Comparison of ENCODE assay signal across 16 cellular contexts in the genomic region with DNA sequence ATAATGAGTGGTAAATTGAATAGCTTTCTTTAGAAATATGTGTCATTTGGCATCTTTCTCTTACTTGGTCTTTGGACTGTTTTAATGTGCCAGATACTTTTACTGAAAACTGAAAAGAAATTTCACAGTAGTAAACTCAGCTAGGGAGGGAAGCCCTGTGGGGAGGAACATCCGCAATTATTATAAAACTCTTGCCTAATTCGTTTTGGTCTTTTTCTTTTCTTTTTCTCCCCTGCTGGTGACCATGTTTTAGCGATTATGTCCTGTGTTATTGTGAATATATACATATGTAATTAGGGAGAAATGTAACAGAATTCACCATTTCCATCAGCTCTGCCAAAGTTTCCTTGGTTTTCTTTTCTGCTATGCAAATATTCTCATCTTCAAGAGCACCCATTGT. TPM values are rescaled to one million over a fixed set of nuclear protein-coding genes. Genes with fewer than 3 reads are reported as not detected.
DNase-seq lines count a peak whose midpoint lies in the region; ATAC-seq, FAIRE-seq and TF ChIP-seq lines count a peak whose summit lies in the region.
"Had no signal": no experiment of that assay in that cellular context is flagged by ENCODE, and none has a peak within 500 bp of the region (broad histone marks: within the 10 kb centered on the region; RNA-seq: fewer than 3 reads in every experiment).

No MANE protein-coding gene starts in this region.

- H3K4me2 ChIP-seq in SK-N-SH, result peak overlapping the region; percentile 94
- peak overlapping the region; percentile 99 for H3K4me2 ChIP-seq in astrocyte (ENCODE audit: low read length)
- peak overlapping the region; percentile 90 for H3K4me2 ChIP-seq in hepatocyte

- POLR2A ChIA-PET in SK-N-SH (lab: Yijun Ruan, JAX), result no interaction called here

- in situ Hi-C loops in gastrocnemius medialis (cut with MboI; ENCODE audit: low sequenced_read_pairs in 4 of 4), result no loop called here
- in situ Hi-C loops in GM13976 (cut with MboI; ENCODE audit: low sequenced_read_pairs, unreplicated experiment), result no loop called here

- WGBS in SK-N-SH (ENCODE audit: low lambda C conversion rate), result 3% methylated on average over 3 of the region's 3 CpGs
- WGBS in hepatocyte (ENCODE audit: low lambda C conversion rate, missing lambda C conversion rate), result 33% methylated on average over 3 of the region's 3 CpGs

- no peaks in the 10 kb centered on the region for H3K4me1 Mint-ChIP-seq in astrocyte (ENCODE audit: low read depth, unreplicated experiment)
- H3K4me1 Mint-ChIP-seq: activated naive CD4-positive, alpha-beta T cell treated with anti-CD3 and anti-CD28 coated beads, Interleukin-2, amount 10 ng/mL, durations not matched to agents 7 days and 5 days had no signal

- no peak for TF ChIP-seq POLR2A in gastrocnemius medialis (IDR thresholded peaks at IDR 0.05)

- H3K4me3 Mint-ChIP-seq in astrocyte (ENCODE audit: unreplicated experiment), result no peak overlapping the region
- H3K4me3 Mint-ChIP-seq: activated naive CD4-positive, alpha-beta T cell treated with anti-CD3 and anti-CD28 coated beads, Interleukin-2, amount 10 ng/mL, durations not matched to agents 7 days and 5 days; stimulated activated memory B cell treated with anti-CD40 and anti-IgM and Interleukin-4, amounts not matched to agents 10 μg/mL and 1 μg/mL and 100 μg/mL, for 72 hours had no signal

- CTCF ChIA-PET in SK-N-SH (lab: Yijun Ruan, JAX), result no interaction called here

- H3K27me3 ChIP-seq in SK-N-SH (ENCODE audit: insufficient read depth) (peaks cover 15% of the 10 kb centered on the region; the same call in 1 of the 2 replicates), astrocyte (ENCODE audit: insufficient read depth, low read length) (no peaks in the 10 kb centered on the region), hepatocyte (peaks cover 39% of the 10 kb centered on the region), gastrocnemius medialis (no peaks in the 10 kb centered on the region)

- ATAC-seq in SK-N-SH treated with all-trans-retinoic acid at 6 μM for 48 hours (no peak), gastrocnemius medialis (no peak)
- ATAC-seq: HepG2; stimulated activated memory B cell treated with anti-CD40 and anti-IgM and Interleukin-4, amounts not matched to agents 10 μg/mL and 1 μg/mL and 100 μg/mL, for 72 hours had no signal

- intact Hi-C loops in gastrocnemius medialis (cut with DNase I; ENCODE audit: low total_unique reads), result loop anchor here (5.0 to 10.0 kb wide), 2 partner anchors 148 to 260 kb away; no protein-coding TSS in a partner anchor

- H3K9me2 ChIP-seq in SK-N-SH (no peaks in the 10 kb centered on the region), hepatocyte (replicated peaks; ENCODE audit: insufficient read depth) (no peaks in the 10 kb centered on the region)

- peak overlapping the region in 1 of 2 experiments; percentile 57; a peak in 1 of 4 replicates for H3K27ac ChIP-seq in SK-N-SH (ENCODE audit: low read depth in 2 of 2, low read length in 1 of 2)
- H3K27ac ChIP-seq in astrocyte (ENCODE audit: low read depth, low read length), result no peak overlapping the region
- H3K27ac ChIP-seq in hepatocyte, result no peak overlapping the region
- no peak overlapping the region for H3K27ac ChIP-seq in gastrocnemius medialis
- H3K27ac ChIP-seq: 22Rv1, SJCRH30 had no signal

- H3K9ac ChIP-seq in SK-N-SH, result peak overlapping the region; percentile 73
- H3K9ac ChIP-seq in astrocyte (ENCODE audit: low read length), result peak overlapping the region; percentile 83

- peaks cover 46% of the 10 kb centered on the region for H3K79me2 ChIP-seq in SK-N-SH (ENCODE audit: insufficient read depth)
- peaks cover 14% of the 10 kb centered on the region for H3K79me2 ChIP-seq in astrocyte (ENCODE audit: insufficient read depth, low read length)
- peaks cover 5% of the 10 kb centered on the region for H3K79me2 ChIP-seq in hepatocyte

- peaks cover 0 to 17% of the 10 kb centered on the region in 2 experiments; a peak in 1 of 4 replicates for H3K4me1 ChIP-seq in SK-N-SH (ENCODE audit: control insufficient read depth in 1 of 2, insufficient read depth in 2 of 2, low read depth in 1 of 2, low read length in 1 of 2)
- H3K4me1 ChIP-seq in astrocyte (ENCODE audit: insufficient read depth, low read length), result peaks cover 10% of the 10 kb centered on the region
- no peaks in the 10 kb centered on the region for H3K4me1 ChIP-seq in hepatocyte (ENCODE audit: insufficient read depth)
- H3K4me1 ChIP-seq in gastrocnemius medialis, result peaks cover 9 to 11% of the 10 kb centered on the region in 2 donors
- H3K4me1 ChIP-seq: SJCRH30 had no signal

- FAIRE-seq in astrocyte (lab: Jason Lieb, UNC), result no peak
- FAIRE-seq: HepG2 had no signal

- H3K9me3 ChIP-seq in SK-N-SH, result no peaks in the 10 kb centered on the region
- H3K9me3 ChIP-seq in astrocyte (ENCODE audit: insufficient read depth, low read depth, low read length), result no peaks in the 10 kb centered on the region
- no peaks in the 10 kb centered on the region for H3K9me3 ChIP-seq in hepatocyte (ENCODE audit: low read depth)
- no peaks in the 10 kb centered on the region for H3K9me3 ChIP-seq in gastrocnemius medialis
- H3K9me3 ChIP-seq: SJCRH30 had no signal

- no peak overlapping the region for H2AFZ ChIP-seq in SK-N-SH (ENCODE audit: low read depth)
- H2AFZ ChIP-seq in astrocyte (ENCODE audit: low read depth, low read length), result no peak overlapping the region
- no peak overlapping the region for H2AFZ ChIP-seq in hepatocyte

- H3K36me3 ChIP-seq in SK-N-SH (replicated peaks in 1 of 2; ENCODE audit: control insufficient read depth in 1 of 2, insufficient read depth in 2 of 2, low read length in 1 of 2) (no peaks in the 10 kb centered on the region), astrocyte (ENCODE audit: insufficient read depth, low read length) (no peaks in the 10 kb centered on the region), hepatocyte (replicated peaks; ENCODE audit: insufficient read depth, low read depth) (no peaks in the 10 kb centered on the region), gastrocnemius medialis (no peaks in the 10 kb centered on the region)
- H3K36me3 ChIP-seq: SJCRH30 had no signal

- H3K4me3 ChIP-seq in SK-N-SH (ENCODE audit: low read depth in 2 of 2, low read length in 1 of 2), result peak overlapping the region; percentile 55 to 80; a peak in 3 of 4 replicates
- H3K4me3 ChIP-seq in astrocyte (ENCODE audit: insufficient read depth, low read depth, low read length), result peak overlapping the region; percentile 88
- no peak overlapping the region for H3K4me3 ChIP-seq in hepatocyte
- H3K4me3 ChIP-seq in gastrocnemius medialis, result peak overlapping the region; percentile 72 to 85 (median 80)
- H3K4me3 ChIP-seq: SJCRH30 had no signal

- H3F3A ChIP-seq in SK-N-SH (replicated peaks; ENCODE audit: insufficient read depth), result peaks cover 14% of the 10 kb centered on the region

- TF ChIP-seq CTCF in SK-N-SH (IDR thresholded peaks at IDR 0.05) (no peak), astrocyte (IDR thresholded peaks at IDR 0.05; ENCODE audit: insufficient read depth, low read depth, low read length) (no peak), hepatocyte (IDR thresholded peaks at IDR 0.05; ENCODE audit: poor library complexity) (no peak), gastrocnemius medialis (IDR thresholded peaks at IDR 0.05 in 4 of 5, conservative IDR thresholded peaks at IDR 0.05 in 1 of 5) (no peak), GM13976 (IDR thresholded peaks at IDR 0.05; ENCODE audit: borderline replicate concordance, control extremely low read depth, extremely low read depth, insufficient read depth, missing control alignments) (no peak)

- H3K9me3 Mint-ChIP-seq in astrocyte (ENCODE audit: unreplicated experiment), result no peaks in the 10 kb centered on the region
- H3K9me3 Mint-ChIP-seq: activated naive CD4-positive, alpha-beta T cell treated with anti-CD3 and anti-CD28 coated beads, Interleukin-2, amount 10 ng/mL, durations not matched to agents 7 days and 5 days had no signal

- no peak for TF ChIP-seq EP300 in SK-N-SH (IDR thresholded peaks at IDR 0.05; ENCODE audit: borderline replicate concordance in 1 of 2, low read depth in 1 of 2, low read length in 1 of 2)

- no peak for TF ChIP-seq RAD21 in SK-N-SH (IDR thresholded peaks at IDR 0.05; ENCODE audit: low read length)

- no peak overlapping the region for H3K27ac Mint-ChIP-seq in astrocyte (ENCODE audit: unreplicated experiment)
- H3K27ac Mint-ChIP-seq: activated naive CD4-positive, alpha-beta T cell treated with anti-CD3 and anti-CD28 coated beads, Interleukin-2, amount 10 ng/mL, durations not matched to agents 7 days and 5 days; stimulated activated memory B cell treated with anti-CD40 and anti-IgM and Interleukin-4, amounts not matched to agents 10 μg/mL and 1 μg/mL and 100 μg/mL, for 72 hours had no signal

- DNase-seq in SK-N-SH (no peak), astrocyte (ENCODE audit: low read depth) (no peak), hepatocyte (ENCODE audit: low spot score) (no peak), gastrocnemius medialis (no peak), GM13976 (ENCODE audit: low spot score) (no peak)
- no peak for DNase-seq in effector CD8-positive, alpha-beta T cell (lab: John Stamatoyannopoulos, UW)
- DNase-seq in stimulated activated CD4-positive, alpha-beta T cell treated with anti-CD3 and anti-CD28 coated beads, Interleukin-2, amount 100 ng/mL, for 24 hours, result no peak
- DNase-seq: activated naive CD4-positive, alpha-beta T cell treated with anti-CD3 and anti-CD28 coated beads, Interleukin-2, amount 10 ng/mL, durations not matched to agents 7 days and 5 days; NCI-H2227 treated with DMSO at 0.1 percent for 48 hours; SJCRH30; stimulated activated CD4-positive, alpha-beta T cell treated with anti-CD3 and anti-CD28 coated beads, Interleukin-4, amount 100 ng/mL, for 4 hours had no signal

- H3K27me3 Mint-ChIP-seq in astrocyte (ENCODE audit: low read depth, unreplicated experiment), result peaks cover 26% of the 10 kb centered on the region

- no peaks in the 10 kb centered on the region for H3K36me3 Mint-ChIP-seq in astrocyte (ENCODE audit: low read depth, unreplicated experiment)
- H3K36me3 Mint-ChIP-seq: activated naive CD4-positive, alpha-beta T cell treated with anti-CD3 and anti-CD28 coated beads, Interleukin-2, amount 10 ng/mL, durations not matched to agents 7 days and 5 days; stimulated activated memory B cell treated with anti-CD40 and anti-IgM and Interleukin-4, amounts not matched to agents 10 μg/mL and 1 μg/mL and 100 μg/mL, for 72 hours had no signal

- H4K20me1 ChIP-seq in SK-N-SH (ENCODE audit: insufficient read depth) (no peaks in the 10 kb centered on the region; the same call in 1 of the 2 replicates), astrocyte (ENCODE audit: insufficient read depth, low read length) (no peaks in the 10 kb centered on the region), hepatocyte (ENCODE audit: insufficient read depth, poor library complexity, severe bottlenecking) (no peaks in the 10 kb centered on the region)

TF ChIP-seq in SK-N-SH, 30 proteins besides CTCF, POLR2A, EP300 and RAD21:
- no peak for TF ChIP-seq SMC3 (IDR thresholded peaks at IDR 0.05; ENCODE audit: low read depth, low read length)
TF ChIP-seq in SK-N-SH: peak in this region for 0.

RNA-seq across cellular contexts. Expression of gene DOK5, which starts 1.7 kb away (rescaled TPM):
- polyA plus RNA-seq in SK-N-SH (2012; rRNA removed), result 12.3 and 12.4 TPM in 2 replicates
- 13.5 and 13.9 TPM in 2 replicates for polyA plus RNA-seq in SK-N-SH (2012; cell fraction: cytosol; rRNA removed)
- polyA plus RNA-seq in SK-N-SH (2012; cell fraction: nucleus; rRNA removed), result 8.9 and 11.0 TPM in 2 replicates
- total RNA-seq in astrocyte, result 0.82 and 1.2 TPM in 2 replicates
- 4.9 and 7.0 TPM in 2 replicates for total RNA-seq in hepatocyte
- 7.5 and 9.8 TPM in 2 replicates for polyA plus RNA-seq in hepatocyte
- total RNA-seq in gastrocnemius medialis, result 10 to 100 TPM in 1 of 4 donors, 1 to 10 TPM in 3; 1.2 to 12.7 (median 7.4) TPM
- total RNA-seq: G401, HepG2, SJCRH30 had no signal
- polyA plus RNA-seq: HepG2 had no signal
